Comparison of ENCODE assay signal across 7 cellular contexts in genomic region chr7:151057989-151058765, GRCh38. TPM values are rescaled to one million over a fixed set of nuclear protein-coding genes. Genes with fewer than 3 reads are reported as not detected.
DNase-seq lines count a peak whose midpoint lies in the region; ATAC-seq and TF ChIP-seq lines count a peak whose summit lies in the region.

No MANE protein-coding gene starts in this region.

- H3K4me3 ChIP-seq in hepatocyte = peak overlapping the region; percentile 94

- H3K36me3 ChIP-seq in hepatocyte (replicated peaks; ENCODE audit: insufficient read depth, low read depth) = no peaks in the 10 kb centered on the region

- H3K9me2 ChIP-seq in hepatocyte (replicated peaks; ENCODE audit: insufficient read depth) = no peaks in the 10 kb centered on the region

- peak overlapping the region; percentile 88 for H3K4me2 ChIP-seq in hepatocyte

- no peaks in the 10 kb centered on the region for H3K9me3 ChIP-seq in hepatocyte (ENCODE audit: low read depth)

- peaks cover 12% of the 10 kb centered on the region for H4K20me1 ChIP-seq in hepatocyte (ENCODE audit: insufficient read depth, poor library complexity, severe bottlenecking)

- peak overlapping the region; percentile 97 for H3K27ac ChIP-seq in hepatocyte

- peaks cover 31% of the 10 kb centered on the region for H3K79me2 ChIP-seq in hepatocyte

- TF ChIP-seq CTCF in hepatocyte (IDR thresholded peaks at IDR 0.05; ENCODE audit: poor library complexity) = no peak

- H3K27me3 ChIP-seq in hepatocyte = no peaks in the 10 kb centered on the region

- peak overlapping the region; percentile 41 for H2AFZ ChIP-seq in hepatocyte

- H3K4me1 ChIP-seq in hepatocyte (ENCODE audit: insufficient read depth) = peaks cover 39% of the 10 kb centered on the region

- DNase-seq in NCI-H2029 treated with DMSO at 0.1 percent for 48 hours (lab: John Stamatoyannopoulos, UW) (peak; percentile 98), T1000 (lab: John Stamatoyannopoulos, UW) (peak; percentile 95), astrocyte of the hippocampus (ENCODE audit: low read depth, low spot score) (peak; percentile 100), hepatocyte (ENCODE audit: low spot score) (peak; percentile 99), renal cortical epithelial cell (ENCODE audit: low read depth) (peak; percentile 98)

- ATAC-seq in GM18511 (IDR thresholded peaks at IDR 0.05; ENCODE audit: unreplicated experiment) (peak; percentile 87), HG03025 (IDR thresholded peaks at IDR 0.05; ENCODE audit: low FRiP score, unreplicated experiment) (peak; percentile 84)

- 7% methylated on average over 46 of the region's 46 CpGs for WGBS in hepatocyte (ENCODE audit: low lambda C conversion rate, missing lambda C conversion rate)

RNA-seq across cellular contexts. Expression of gene CDK5, which starts 0.5 kb away (rescaled TPM):
- 15.2 and 17.4 TPM in 2 replicates for total RNA-seq in hepatocyte
- polyA plus RNA-seq in hepatocyte = 29.4 and 39.4 TPM in 2 replicates
- total RNA-seq in renal cortical epithelial cell = 14.8 and 16.8 TPM in 2 replicates

RNA-seq across cellular contexts. Expression of gene SLC4A2, which starts 1.2 kb away (rescaled TPM):
- total RNA-seq in hepatocyte = 153 and 188 TPM in 2 replicates
- polyA plus RNA-seq in hepatocyte = 167 and 175 TPM in 2 replicates
- total RNA-seq in renal cortical epithelial cell = 92.4 and 137 TPM in 2 replicates

RNA-seq across cellular contexts. Expression of gene ASIC3, which starts 9.8 kb away (rescaled TPM):
- total RNA-seq in hepatocyte (2.9 and 4.5 TPM in 2 replicates), renal cortical epithelial cell (0.15 TPM in 1 of 2 replicates, not detected in the other)
- polyA plus RNA-seq in hepatocyte = 2.1 and 7.0 TPM in 2 replicates

RNA-seq across cellular contexts. Expression of gene FASTK, which starts 22.4 kb away (rescaled TPM):
- total RNA-seq in hepatocyte (105 and 107 TPM in 2 replicates), renal cortical epithelial cell (59.3 and 63.7 TPM in 2 replicates)
- 193 and 202 TPM in 2 replicates for polyA plus RNA-seq in hepatocyte

RNA-seq across cellular contexts. Expression of gene TMUB1, which starts 25.1 kb away (rescaled TPM):
- total RNA-seq in hepatocyte = 40.5 and 45.0 TPM in 2 replicates
- 83.1 and 91.9 TPM in 2 replicates for polyA plus RNA-seq in hepatocyte
- 34.9 and 41.5 TPM in 2 replicates for total RNA-seq in renal cortical epithelial cell

Comparison
In these comparisons a context has a peak if more than half of its experiments do, and no peak if none do; other contexts are left out.
1. Peak in every context shown above with its lines: DNase-seq, ATAC-seq, H3K4me3 ChIP-seq and H3K27ac ChIP-seq.